ENCODE assay signal across 13 cellular contexts in the genomic region with DNA sequence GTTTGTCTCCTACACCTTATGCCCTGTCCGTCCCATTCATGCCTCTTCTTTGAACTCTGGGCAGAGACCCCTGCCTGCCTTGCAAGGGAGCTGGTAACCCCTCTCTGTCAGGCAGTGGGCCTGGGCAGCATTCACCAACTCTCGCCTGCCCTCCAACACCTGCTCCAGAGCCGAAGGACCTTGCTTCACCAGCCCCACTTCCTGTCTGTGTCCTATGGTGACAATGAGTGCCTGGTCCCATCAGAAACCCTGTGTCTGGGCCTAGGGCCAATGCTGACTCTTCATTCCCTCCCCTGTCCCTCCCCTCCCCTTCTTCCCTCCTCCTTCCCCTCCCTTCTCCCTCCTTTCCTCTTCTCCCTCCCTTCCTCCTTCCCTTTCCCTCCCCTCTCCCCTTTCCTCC. TPM values are rescaled to one million over a fixed set of nuclear protein-coding genes. Genes with fewer than 3 reads are reported as not detected.
DNase-seq lines count a peak whose midpoint lies in the region; TF ChIP-seq lines count a peak whose summit lies in the region.
"Had no signal": no experiment of that assay in that cellular context is flagged by ENCODE, and none has a peak within 500 bp of the region (broad histone marks: within the 10 kb centered on the region; RNA-seq: fewer than 3 reads in every experiment).

No MANE protein-coding gene starts in this region.

- no peak overlapping the region for H2AFZ ChIP-seq in osteoblast (ENCODE audit: low read length)

- H3K36me3 ChIP-seq in KOPT-K1 (ENCODE audit: insufficient read depth, low read length) (no peaks in the 10 kb centered on the region), right atrium auricular region (no peaks in the 10 kb centered on the region), mesendoderm (ENCODE audit: control insufficient read depth, insufficient read depth, low read length) (no peaks in the 10 kb centered on the region), osteoblast (ENCODE audit: insufficient read depth, low read length) (no peaks in the 10 kb centered on the region)
- H3K36me3 ChIP-seq: neutrophil had no signal

- H3K79me2 ChIP-seq in mesendoderm (ENCODE audit: control insufficient read depth, insufficient read depth, low read length) (no peaks in the 10 kb centered on the region), osteoblast (ENCODE audit: insufficient read depth, low read length) (no peaks in the 10 kb centered on the region)

- H3K27ac ChIP-seq in KOPT-K1 (ENCODE audit: low read depth, low read length, poor library complexity, severe bottlenecking): peak overlapping the region; percentile 2
- H3K27ac ChIP-seq in right atrium auricular region: peak overlapping the region; percentile 39 to 69
- no peak overlapping the region for H3K27ac ChIP-seq in mesendoderm (ENCODE audit: low read depth, low read length)
- no peak overlapping the region for H3K27ac ChIP-seq in osteoblast (ENCODE audit: low read depth, low read length)
- H3K27ac ChIP-seq: neutrophil, RWPE1 had no signal

- WGBS in mesendoderm (ENCODE audit: extremely low coverage, insufficient coverage, low lambda C conversion rate): no CpG with 5 or more reads among the region's 3 CpGs

- no peaks in the 10 kb centered on the region for H3K79me1 ChIP-seq in mesendoderm (ENCODE audit: low read length)

- H4K20me1 ChIP-seq in osteoblast (ENCODE audit: insufficient read depth, low read length): no peaks in the 10 kb centered on the region

- H3K23ac ChIP-seq in mesendoderm (ENCODE audit: low read length): no peak overlapping the region

- intact Hi-C loops in activated T-helper 1 cell treated with anti-CD3 and anti-CD28 coated beads, Interleukin-12 subunit alpha, Interleukin-12 subunit beta, Interleukin-2, Interleukin-4 antibody, amounts not matched to agents 30 ng/mL and 10 ng/mL and 1 ng/mL, durations not matched to agents 14 hours and 24 hours and 36 hours (cut with micrococcal nuclease): no loop called here

- H2AK5ac ChIP-seq in mesendoderm (ENCODE audit: low read length): no peak overlapping the region

- no peak overlapping the region for H4K5ac ChIP-seq in mesendoderm (ENCODE audit: low read length)

- H3K4me3 Mint-ChIP-seq in activated T-helper 1 cell treated with anti-CD3 and anti-CD28 coated beads, Interleukin-12 subunit alpha, Interleukin-12 subunit beta, Interleukin-2, Interleukin-4 antibody, amounts not matched to agents 30 ng/mL and 10 ng/mL and 1 ng/mL, durations not matched to agents 14 hours and 24 hours and 36 hours: no peak overlapping the region

- no peak overlapping the region for H3K27ac Mint-ChIP-seq in activated T-helper 1 cell treated with anti-CD3 and anti-CD28 coated beads, Interleukin-12 subunit alpha, Interleukin-12 subunit beta, Interleukin-2, Interleukin-4 antibody, amounts not matched to agents 30 ng/mL and 10 ng/mL and 1 ng/mL, durations not matched to agents 14 hours and 24 hours and 36 hours
- H3K27ac Mint-ChIP-seq: activated T-helper 2 cell treated with anti-CD3 and anti-CD28 coated beads, Interferon-gamma antibody, Interleukin-2, Interleukin-4, amounts not matched to agents 10 μg/mL and 5 μg/mL and 100 μg/mL, durations not matched to agents 14 hours and 24 hours and 36 hours had no signal

- H2BK15ac ChIP-seq in mesendoderm (replicated peaks; ENCODE audit: low read depth): no peak overlapping the region

- no peaks in the 10 kb centered on the region for H3K36me3 Mint-ChIP-seq in activated T-helper 1 cell treated with anti-CD3 and anti-CD28 coated beads, Interleukin-12 subunit alpha, Interleukin-12 subunit beta, Interleukin-2, Interleukin-4 antibody, amounts not matched to agents 30 ng/mL and 10 ng/mL and 1 ng/mL, durations not matched to agents 14 hours and 24 hours and 36 hours (ENCODE audit: low read depth)

- H3K27me3 Mint-ChIP-seq in activated T-helper 1 cell treated with anti-CD3 and anti-CD28 coated beads, Interleukin-12 subunit alpha, Interleukin-12 subunit beta, Interleukin-2, Interleukin-4 antibody, amounts not matched to agents 30 ng/mL and 10 ng/mL and 1 ng/mL, durations not matched to agents 14 hours and 24 hours and 36 hours (ENCODE audit: insufficient read depth): no peaks in the 10 kb centered on the region

- no peak overlapping the region for H2BK5ac ChIP-seq in mesendoderm (ENCODE audit: low read length)

- H4K8ac ChIP-seq in mesendoderm (ENCODE audit: low read depth, low read length): no peak overlapping the region

- no peak overlapping the region for H3K9ac ChIP-seq in mesendoderm (ENCODE audit: low read length)

- H3K9me3 Mint-ChIP-seq in activated T-helper 1 cell treated with anti-CD3 and anti-CD28 coated beads, Interleukin-12 subunit alpha, Interleukin-12 subunit beta, Interleukin-2, Interleukin-4 antibody, amounts not matched to agents 30 ng/mL and 10 ng/mL and 1 ng/mL, durations not matched to agents 14 hours and 24 hours and 36 hours: no peaks in the 10 kb centered on the region
- H3K9me3 Mint-ChIP-seq: activated T-helper 2 cell treated with anti-CD3 and anti-CD28 coated beads, Interferon-gamma antibody, Interleukin-2, Interleukin-4, amounts not matched to agents 10 μg/mL and 5 μg/mL and 100 μg/mL, durations not matched to agents 14 hours and 24 hours and 36 hours had no signal

- H3K4me3 ChIP-seq in right atrium auricular region (no peak overlapping the region), mesendoderm (ENCODE audit: low read length) (no peak overlapping the region), osteoblast (ENCODE audit: insufficient read depth, low read length) (no peak overlapping the region)

- no peak overlapping the region for H3K4me2 ChIP-seq in mesendoderm (ENCODE audit: low read length)
- H3K4me2 ChIP-seq in osteoblast (ENCODE audit: insufficient read depth, low read length): no peak overlapping the region

- H3K4me1 Mint-ChIP-seq in activated T-helper 1 cell treated with anti-CD3 and anti-CD28 coated beads, Interleukin-12 subunit alpha, Interleukin-12 subunit beta, Interleukin-2, Interleukin-4 antibody, amounts not matched to agents 30 ng/mL and 10 ng/mL and 1 ng/mL, durations not matched to agents 14 hours and 24 hours and 36 hours (ENCODE audit: low read depth): peaks cover 5% of the 10 kb centered on the region

- H2BK120ac ChIP-seq in mesendoderm (ENCODE audit: low read depth, low read length): no peak overlapping the region

- no peak overlapping the region for H3K18ac ChIP-seq in mesendoderm (ENCODE audit: low read length)

- no peaks in the 10 kb centered on the region for H3K27me3 ChIP-seq in right atrium auricular region
- no peaks in the 10 kb centered on the region for H3K27me3 ChIP-seq in mesendoderm (ENCODE audit: insufficient read depth, low read length, poor library complexity)
- H3K27me3 ChIP-seq in osteoblast (ENCODE audit: insufficient read depth, low read length): peaks cover 3% of the 10 kb centered on the region
- H3K27me3 ChIP-seq: neutrophil had no signal

- H3K56ac ChIP-seq in mesendoderm (ENCODE audit: low read length): no peak overlapping the region

- DNase-seq in Ammon's horn (ENCODE audit: low spot score) (peak; percentile 58), RPMI8226 (peak; percentile 85), right atrium auricular region (ENCODE audit: low spot score) (no peak), mesendoderm (no peak), osteoblast (ENCODE audit: insufficient read length, low spot score, missing footprints) (no peak)
- no peak for DNase-seq in effector CD4-positive, alpha-beta T cell
- DNase-seq in activated T-helper 1 cell treated with anti-CD3 and anti-CD28 coated beads, Interleukin-12 subunit alpha, Interleukin-12 subunit beta, Interleukin-2, Interleukin-4 antibody, amounts not matched to agents 30 ng/mL and 10 ng/mL and 1 ng/mL, durations not matched to agents 14 hours and 24 hours and 36 hours (ENCODE audit: low spot score): no peak
- DNase-seq: activated CD4-positive, CD25-positive, alpha-beta regulatory T cell treated with anti-CD3 and anti-CD28 coated beads, Interleukin-2, amount 50 U/mL, for 72 hours; stimulated activated CD4-positive, alpha-beta T cell treated with anti-CD3 and anti-CD28 coated beads, Interleukin-2, amount 100 ng/mL, for 48 hours had no signal

- no peak for TF ChIP-seq CTCF in right atrium auricular region (IDR thresholded peaks at IDR 0.05)
- TF ChIP-seq CTCF in osteoblast (IDR thresholded peaks at IDR 0.05; ENCODE audit: extremely low read depth, low read depth, low read length): no peak

- peaks cover 0 to 18% of the 10 kb centered on the region in 2 donors for H3K4me1 ChIP-seq in right atrium auricular region
- H3K4me1 ChIP-seq in mesendoderm (ENCODE audit: control insufficient read depth, low read depth, low read length): no peaks in the 10 kb centered on the region
- no peaks in the 10 kb centered on the region for H3K4me1 ChIP-seq in osteoblast (ENCODE audit: insufficient read depth, low read length)

- H3K4ac ChIP-seq in mesendoderm (ENCODE audit: low read depth, low read length): no peak overlapping the region

- H3K9me3 ChIP-seq in KOPT-K1 (ENCODE audit: insufficient read depth, low read length, poor library complexity, severe bottlenecking) (no peaks in the 10 kb centered on the region), right atrium auricular region (no peaks in the 10 kb centered on the region), osteoblast (ENCODE audit: low read depth, low read length) (no peaks in the 10 kb centered on the region)
- H3K9me3 ChIP-seq: neutrophil had no signal

RNA-seq across cellular contexts. Expression of a gene that starts 22.8 kb away (rescaled TPM):
- total RNA-seq in right atrium auricular region (100 to 1,000 TPM in 1 of 2 donors, 10 to 100 TPM in 1; 83.3 to 180 TPM), osteoblast (51.0 and 59.4 TPM in 2 replicates)
- polyA plus RNA-seq in mesendoderm (2013, experiment 1 of 2): 26.7 TPM
- 25.1 TPM for polyA plus RNA-seq in mesendoderm (2013, experiment 2 of 2)
- total RNA-seq in activated T-helper 1 cell treated with anti-CD3 and anti-CD28 coated beads, Interleukin-12 subunit alpha, Interleukin-12 subunit beta, Interleukin-2, Interleukin-4 antibody, amounts not matched to agents 30 ng/mL and 10 ng/mL and 1 ng/mL, durations not matched to agents 14 hours and 24 hours and 36 hours: 32.2 and 39.5 TPM in 2 replicates

Comparison
In these comparisons a context has a peak if more than half of its experiments do, and no peak if none do; other contexts are left out.
1. DNase-seq: peak in Ammon's horn (single experiment) and RPMI8226 (single experiment); none in right atrium auricular region (single experiment), mesendoderm (single experiment), effector CD4-positive, alpha-beta T cell (single experiment), osteoblast (single experiment) and activated T-helper 1 cell treated with anti-CD3 and anti-CD28 coated beads, Interleukin-12 subunit alpha, Interleukin-12 subunit beta, Interleukin-2, Interleukin-4 antibody, amounts not matched to agents 30 ng/mL and 10 ng/mL and 1 ng/mL, durations not matched to agents 14 hours and 24 hours and 36 hours (single experiment).
2. H3K27ac ChIP-seq: peak in KOPT-K1 (single experiment) and right atrium auricular region (2 of 2); none in mesendoderm (single experiment) and osteoblast (single experiment).